ENCODE assay signal across 36 cellular contexts in the genomic region with DNA sequence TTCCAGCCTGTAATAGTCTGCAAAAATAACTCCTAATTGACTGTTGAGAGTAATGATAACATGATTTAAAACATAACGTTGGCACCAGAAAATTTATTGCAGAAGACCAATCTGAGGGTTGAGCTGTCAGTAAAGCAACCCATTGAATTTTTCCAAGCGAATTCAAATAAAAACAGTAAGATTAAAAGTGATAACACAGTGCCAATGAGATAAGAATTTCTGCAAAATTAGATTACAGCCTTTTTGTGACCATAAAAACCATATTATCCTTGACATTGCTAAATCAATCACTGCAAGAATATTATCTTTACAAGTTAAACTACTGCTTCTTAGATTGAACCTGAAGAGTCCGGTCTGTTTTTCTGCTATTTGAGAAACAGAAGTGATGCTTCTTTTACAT.
"Had no signal": no experiment of that assay in that cellular context is flagged by ENCODE, and none has a peak within 500 bp of the region (broad histone marks: within the 10 kb centered on the region; RNA-seq: fewer than 3 reads in every experiment).

No MANE protein-coding gene starts in this region.

- DNase-seq: Karpas-422, Kasumi-1, KBM-7, KG1, MM.1S, MV-4-11, NCI-H1048, NCI-H1092, NCI-H1092 treated with DMSO at 0.1 percent for 48 hours, NCI-H1105, NCI-H1105 treated with DMSO at 0.1 percent for 48 hours, NCI-H1417, NCI-H1417 treated with DMSO at 0.1 percent for 48 hours, NCI-H1436, NCI-H1436 treated with DMSO at 0.1 percent for 48 hours, NCI-H146, NCI-H1694, NCI-H1694 treated with DMSO at 0.1 percent for 48 hours, NCI-H187, NCI-H187 treated with DMSO at 0.1 percent for 48 hours, NCI-H1930, NCI-H2029, NCI-H2029 treated with DMSO at 0.1 percent for 48 hours, NCI-H2081, NCI-H2081 treated with DMSO at 0.1 percent for 48 hours, NCI-H2107, NCI-H2171, NCI-H2171 treated with DMSO at 0.1 percent for 48 hours, NCI-H2227 treated with DMSO at 0.1 percent for 48 hours, NCI-H226, NCI-H345, NCI-H446, NCI-H446 treated with DMSO at 0.1 percent for 48 hours, NCI-H510A, NCI-H510A treated with DMSO at 0.1 percent for 48 hours had no signal

- H3K9ac ChIP-seq: KMS-11 had no signal

- H3K27ac ChIP-seq: KMS-11 had no signal

- H3K4me2 ChIP-seq: KMS-11 had no signal
